In the genomic region with DNA sequence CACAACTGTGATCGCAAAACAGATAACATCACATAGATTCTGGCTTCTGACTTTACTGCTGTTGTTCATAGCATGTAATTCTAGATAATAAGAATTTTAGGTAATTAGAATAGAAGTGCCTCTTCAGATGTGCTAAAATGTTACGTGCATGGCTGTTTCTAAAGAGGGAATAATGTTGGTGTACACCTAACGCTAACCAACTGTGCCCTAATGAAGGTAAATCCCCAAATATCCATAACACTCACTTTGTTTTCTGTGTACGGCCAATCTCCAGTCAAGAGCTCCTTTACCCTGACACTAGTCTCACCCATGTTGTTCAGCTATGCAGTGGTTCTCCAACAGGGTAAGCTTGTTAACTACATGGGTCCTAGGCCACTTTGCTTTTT, we compare ENCODE assay signal across 18 cellular contexts. TPM values are rescaled to one million over a fixed set of nuclear protein-coding genes. Genes with fewer than 3 reads are reported as not detected.
DNase-seq lines count a peak whose midpoint lies in the region; ATAC-seq, FAIRE-seq and TF ChIP-seq lines count a peak whose summit lies in the region.
"Had no signal": no experiment of that assay in that cellular context is flagged by ENCODE, and none has a peak within 500 bp of the region (broad histone marks: within the 10 kb centered on the region; RNA-seq: fewer than 3 reads in every experiment).

No MANE protein-coding gene starts in this region.

- POLR2A ChIA-PET in H1 (lab: Charles Lee; ENCODE audit: partially characterized antibody) (interaction anchor here (1.0 to 1.5 kb wide), 2 partner anchors 9 to 43 kb away, joined by 3 read pairs; no protein-coding TSS in a partner anchor), RWPE1 (lab: Yijun Ruan, JAX; ENCODE audit: low non-redundant PET) (no interaction called here)

- no peaks in the 10 kb centered on the region for H3K9me3 ChIP-seq in SJSA1 (replicated peaks)
- no peaks in the 10 kb centered on the region for H3K9me3 ChIP-seq in H1 (ENCODE audit: insufficient read depth in 2 of 2, low read depth in 1 of 2, low read length in 1 of 2)
- H3K9me3 ChIP-seq in right lobe of liver, result no peaks in the 10 kb centered on the region
- H3K9me3 ChIP-seq: A549, Caco-2 had no signal

- H3K56ac ChIP-seq in H1 (replicated peaks; ENCODE audit: insufficient read length, low read depth, low read length), result no peak overlapping the region

- no peak overlapping the region; the same call in 1 of the 2 replicates for H3K27ac Mint-ChIP-seq in GM23338
- H3K27ac Mint-ChIP-seq in nephron, result peak overlapping the region; percentile 51 to 58 (median 55)
- H3K27ac Mint-ChIP-seq: CD4-positive, alpha-beta T cell had no signal

- no peak overlapping the region for H2BK15ac ChIP-seq in H1 (ENCODE audit: low read length)

- H3K9me3 Mint-ChIP-seq in GM23338 (no peaks in the 10 kb centered on the region), nephron (no peaks in the 10 kb centered on the region)
- H3K9me3 Mint-ChIP-seq: CD4-positive, alpha-beta T cell had no signal

- no peak overlapping the region for H3K14ac ChIP-seq in H1 (ENCODE audit: insufficient read length)

- TF ChIP-seq CTCF in GM23338 (conservative IDR thresholded peaks at IDR 0.05; ENCODE audit: low read depth in 2 of 2) (no peak), H1 (IDR thresholded peaks at IDR 0.05; ENCODE audit: control extremely low read depth in 1 of 3, insufficient read depth in 1 of 3, low read depth in 1 of 3, low read length in 3 of 3) (no peak), nephron (IDR thresholded peaks at IDR 0.05; ENCODE audit: unreplicated experiment in 3 of 3) (no peak), right lobe of liver (IDR thresholded peaks at IDR 0.05) (no peak), RWPE1 (conservative IDR thresholded peaks at IDR 0.05; ENCODE audit: low read depth) (no peak)

- H3K18ac ChIP-seq in H1 (ENCODE audit: extremely low read depth, low read length), result no peak overlapping the region

- H2AK5ac ChIP-seq in H1 (ENCODE audit: low read depth, low read length), result no peak overlapping the region

- H3K27me3 ChIP-seq in GM23338 (ENCODE audit: insufficient read depth) (no peaks in the 10 kb centered on the region), SJSA1 (replicated peaks) (no peaks in the 10 kb centered on the region), H1 (replicated peaks in 1 of 4; ENCODE audit: control insufficient read depth in 3 of 4, extremely low read depth in 1 of 4, insufficient read depth in 3 of 4, low read length in 3 of 4) (no peaks in the 10 kb centered on the region), right lobe of liver (no peaks in the 10 kb centered on the region)

- no peak for FAIRE-seq in H1 (lab: Jason Lieb, UNC)
- FAIRE-seq: A549 had no signal

- peak; percentile 31 for ATAC-seq in GM23338
- no peak for ATAC-seq in right lobe of liver
- ATAC-seq: A549 had no signal

- H4K8ac ChIP-seq in H1 (ENCODE audit: extremely low read depth, insufficient read depth, low read length), result no peak overlapping the region

- H2AFZ ChIP-seq in GM23338, result no peak overlapping the region
- H2AFZ ChIP-seq in H1 (ENCODE audit: low read length), result no peak overlapping the region

- H3K36me3 Mint-ChIP-seq in GM23338 (ENCODE audit: low read depth) (no peaks in the 10 kb centered on the region), nephron (ENCODE audit: low read depth) (peaks cover 20% of the 10 kb centered on the region)

- H3K23me2 ChIP-seq in H1 (ENCODE audit: low read depth, low read length), result no peaks in the 10 kb centered on the region

- TF ChIP-seq EP300 in H1 (IDR thresholded peaks at IDR 0.05; ENCODE audit: borderline replicate concordance in 1 of 2, low read depth in 2 of 2, low read length in 2 of 2), result no peak

- H2BK12ac ChIP-seq in H1 (ENCODE audit: low read depth, low read length), result no peak overlapping the region

- no peak for TF ChIP-seq RAD21 in H1 (IDR thresholded peaks at IDR 0.05 in 1 of 2, conservative IDR thresholded peaks at IDR 0.05 in 1 of 2; ENCODE audit: low read depth in 2 of 2, low read length in 2 of 2)

- H3K4me3 Mint-ChIP-seq in GM23338 (peak overlapping the region; percentile 20; the same call in 1 of the 3 replicates), nephron (no peak overlapping the region)
- H3K4me3 Mint-ChIP-seq: CD4-positive, alpha-beta T cell had no signal

- H3K4me1 Mint-ChIP-seq in GM23338 (peaks cover 82% of the 10 kb centered on the region), nephron (peaks cover 64% of the 10 kb centered on the region)

- H3K4me3 ChIP-seq in GM23338, result 0 out of 2 replicates have a peak overlapping the region, but pooled peaks have one; percentile 1
- H3K4me3 ChIP-seq in SJSA1, result no peak overlapping the region
- no peak overlapping the region for H3K4me3 ChIP-seq in H1 (ENCODE audit: extremely low read depth in 1 of 4, insufficient read depth in 2 of 4, low read depth in 3 of 4, low read length in 4 of 4)
- no peak overlapping the region for H3K4me3 ChIP-seq in right lobe of liver
- H3K4me3 ChIP-seq: A549 had no signal

- H4K20me1 ChIP-seq in GM23338 (replicated peaks; ENCODE audit: insufficient read depth) (peaks cover 60% of the 10 kb centered on the region), H1 (replicated peaks in 1 of 2; ENCODE audit: control insufficient read depth in 1 of 2, insufficient read depth in 2 of 2, low read length in 2 of 2) (peaks cover 22 to 29% of the 10 kb centered on the region in 2 experiments)

- no peaks in the 10 kb centered on the region for H3F3A ChIP-seq in GM23338 (replicated peaks; ENCODE audit: low read depth)

- no peak for TF ChIP-seq POLR2A in H1 (IDR thresholded peaks at IDR 0.05; ENCODE audit: control extremely low read depth in 1 of 2, low read depth in 2 of 2, low read length in 2 of 2)
- TF ChIP-seq POLR2A in right lobe of liver (IDR thresholded peaks at IDR 0.05), result no peak

- 82% methylated on average over 4 of the region's 4 CpGs; no CpG with 5 or more reads in 1 of the 2 experiments for WGBS in H1 (ENCODE audit: extremely low coverage in 1 of 2, insufficient coverage in 1 of 2, insufficient read length in 1 of 2, insufficient replicate concordance in 2 of 2, low coverage in 1 of 2, low lambda C conversion rate in 2 of 2, missing lambda C conversion rate in 1 of 2), 2 experiments
- 66% methylated on average over 3 of the region's 4 CpGs for WGBS in right lobe of liver (ENCODE audit: insufficient coverage, low coverage, low lambda C conversion rate, missing lambda C conversion rate)

- DNase-seq in GM23338 (ENCODE audit: low spot score) (no peak), SJSA1 (ENCODE audit: low read depth in 1 of 2, low spot score in 2 of 2) (no peak), H1 (ENCODE audit: low read depth in 1 of 2, low spot score in 2 of 2) (no peak), right lobe of liver (no peak), RWPE1 (ENCODE audit: low spot score) (no peak), HCEC 1CT (no peak), occipital lobe (lab: John Stamatoyannopoulos, UW) (no peak)
- DNase-seq: Caco-2; CD4-positive, alpha-beta T cell; KBM-7; NCI-H1105 treated with DMSO at 0.1 percent for 48 hours; NCI-H1694; NCI-H2081 treated with DMSO at 0.1 percent for 48 hours; NCI-H510A treated with DMSO at 0.1 percent for 48 hours; NCI-H774; OCI-M1 had no signal

- no peak overlapping the region for H3K4ac ChIP-seq in H1 (replicated peaks; ENCODE audit: insufficient read length, low read depth, low read length)

- no peak overlapping the region for H4K5ac ChIP-seq in H1 (ENCODE audit: insufficient read length, low read depth, low read length)

- H2BK120ac ChIP-seq in H1 (replicated peaks; ENCODE audit: low read depth, low read length), result no peak overlapping the region

- H3K79me1 ChIP-seq in H1 (ENCODE audit: low read depth, low read length), result peaks cover 3% of the 10 kb centered on the region

- no peak overlapping the region for H3K23ac ChIP-seq in H1 (ENCODE audit: insufficient read length)

- no peak overlapping the region for H4K91ac ChIP-seq in H1 (replicated peaks; ENCODE audit: insufficient read length, low read length)

- H3K4me2 ChIP-seq in GM23338 (peak overlapping the region; percentile 61), H1 (ENCODE audit: insufficient read depth in 1 of 2, low read depth in 2 of 2, low read length in 2 of 2) (peak overlapping the region; percentile 17; a peak in 2 of 4 replicates)
- H3K4me2 ChIP-seq: A549 had no signal

- peaks cover 100% of the 10 kb centered on the region for H3K79me2 ChIP-seq in GM23338 (replicated peaks; ENCODE audit: insufficient read depth)
- peaks cover 7 to 97% of the 10 kb centered on the region in 2 experiments; a peak in 3 of 4 replicates for H3K79me2 ChIP-seq in H1 (ENCODE audit: control insufficient read depth in 1 of 2, insufficient read depth in 2 of 2, low read length in 2 of 2)

- H3K9me2 ChIP-seq in GM23338 (ENCODE audit: insufficient read depth), result no peaks in the 10 kb centered on the region

- no peak overlapping the region for H2BK5ac ChIP-seq in H1 (ENCODE audit: low read depth, low read length)

- peaks cover 2% of the 10 kb centered on the region for H3K27me3 Mint-ChIP-seq in GM23338 (ENCODE audit: insufficient read depth, low read depth, poor library complexity)
- H3K27me3 Mint-ChIP-seq in nephron (ENCODE audit: low read depth), result no peaks in the 10 kb centered on the region
- H3K27me3 Mint-ChIP-seq: CD4-positive, alpha-beta T cell had no signal

- CTCF ChIA-PET in H1 (lab: Charles Lee; ENCODE audit: partially characterized antibody) (interaction anchor here (1.3 kb wide), 1 partner anchor 243 kb away, joined by 3 read pairs; no protein-coding TSS in a partner anchor), RWPE1 (lab: Yijun Ruan, JAX) (interaction anchor here (0.6 kb wide), 1 partner anchor 245 kb away, joined by 4 read pairs; no protein-coding TSS in a partner anchor)

- no peak overlapping the region for H3K9ac ChIP-seq in H1 (replicated peaks in 1 of 4; ENCODE audit: extremely low read depth in 1 of 4, low read depth in 3 of 4, low read length in 3 of 4)

- H3K27ac ChIP-seq in GM23338 (ENCODE audit: low read depth) (no peak overlapping the region), SJSA1 (peak overlapping the region; percentile 17), H1 (ENCODE audit: low read depth, low read length) (no peak overlapping the region), right lobe of liver (no peak overlapping the region), RWPE1 (no peak overlapping the region)
- H3K27ac ChIP-seq: A549 had no signal

- intact Hi-C loops in right lobe of liver (cut with DNase I), result no loop called here

- H3K4me1 ChIP-seq in GM23338 (ENCODE audit: insufficient read depth) (peaks cover 90% of the 10 kb centered on the region), SJSA1 (replicated peaks) (peaks cover 66% of the 10 kb centered on the region), H1 (replicated peaks in 1 of 4; ENCODE audit: control insufficient read depth in 3 of 4, insufficient read depth in 4 of 4, low read length in 3 of 4) (peaks cover 5 to 28% (median 23%) of the 10 kb centered on the region in 4 experiments; a peak in 6 of 7 replicates), right lobe of liver (peaks cover 0 to 37% (median 15%) of the 10 kb centered on the region in 4 donors)

- no peak overlapping the region for H2BK20ac ChIP-seq in H1 (ENCODE audit: low read length)

- H3K36me3 ChIP-seq in GM23338 (ENCODE audit: insufficient read depth), result no peaks in the 10 kb centered on the region
- H3K36me3 ChIP-seq in SJSA1, result no peaks in the 10 kb centered on the region
- no peaks in the 10 kb centered on the region for H3K36me3 ChIP-seq in H1 (ENCODE audit: control insufficient read depth in 2 of 4, insufficient read depth in 4 of 4, low read length in 3 of 4)
- H3K36me3 ChIP-seq in right lobe of liver, result no peaks in the 10 kb centered on the region

RNA-seq across cellular contexts. Expression of gene APP, which starts 44.4 kb away (rescaled TPM):
- 383 and 444 TPM in 2 replicates for total RNA-seq in GM23338 (2014; rRNA removed; shearing (Covaris generic))
- 59.8 and 69.4 TPM in 2 replicates for polyA plus RNA-seq in GM23338 (2016; fragmentation: Nextera tagmentation; extraction: Ambion mirVana)
- total RNA-seq in SJSA1 (2014; rRNA removed; shearing (Covaris generic)), result 177 and 221 TPM in 2 replicates
- total RNA-seq in H1 (2021; fragmentation: NEBNext Ultra II Directional; extraction: Animal tissue kit (Norgen Biotek cat#: 25700)), result 544 and 551 TPM in 2 replicates
- polyA plus RNA-seq in H1 (2011; rRNA removed), result 365 and 375 TPM in 2 replicates
- 520 TPM for polyA plus RNA-seq in H1 (2011; cell fraction: cytosol; rRNA removed)
- 493 TPM for polyA plus RNA-seq in H1 (2011; cell fraction: nucleus; rRNA removed)
- polyA plus RNA-seq in H1 (2012, experiment 1 of 2), result 377 to 549 TPM (median 468 TPM) in 4 replicates
- 50.8 TPM for polyA plus RNA-seq in H1 (2012, experiment 2 of 2)
- polyA plus RNA-seq in H1 (2013, experiment 1 of 2), result 968 TPM
- polyA plus RNA-seq in H1 (2013, experiment 2 of 2), result 921 TPM
- polyA minus RNA-seq in H1 (2011; rRNA and poly(A)+ RNA removed), result 595 and 720 TPM in 2 replicates
- 232 TPM for polyA minus RNA-seq in H1 (2011; cell fraction: cytosol; rRNA and poly(A)+ RNA removed)
- 416 TPM for polyA minus RNA-seq in H1 (2011; cell fraction: nucleus; rRNA and poly(A)+ RNA removed)
- total RNA-seq in right lobe of liver, result 100 to 1,000 TPM; 127 to 262 (median 208) TPM
- 354 TPM for total RNA-seq in occipital lobe
